Comparison of ENCODE assay signal across 14 cellular contexts in the genomic region with DNA sequence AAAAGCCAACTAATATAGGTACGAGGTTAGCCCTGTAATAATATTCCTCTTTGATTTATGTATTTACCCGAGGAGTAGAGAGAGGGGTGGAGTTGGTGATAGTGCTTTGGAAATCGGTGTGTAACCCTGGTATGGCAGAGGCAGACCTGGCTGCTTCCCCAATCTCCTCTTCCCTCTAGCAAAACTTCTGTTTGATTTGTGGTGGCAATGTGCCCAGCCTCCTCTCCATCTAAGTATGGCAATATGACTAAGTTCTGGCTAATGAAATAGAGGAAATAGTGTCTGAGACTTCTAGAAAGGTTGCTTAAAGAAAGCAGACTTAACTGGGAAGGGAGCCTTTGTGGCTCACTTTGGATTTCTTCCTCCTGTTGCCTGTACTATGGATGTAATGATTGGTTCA.
DNase-seq lines count a peak whose midpoint lies in the region; ATAC-seq, FAIRE-seq and TF ChIP-seq lines count a peak whose summit lies in the region.
"Had no signal": no experiment of that assay in that cellular context is flagged by ENCODE, and none has a peak within 500 bp of the region (broad histone marks: within the 10 kb centered on the region; RNA-seq: fewer than 3 reads in every experiment).

No MANE protein-coding gene starts in this region.

- no peak for ATAC-seq in activated CD8-positive, alpha-beta memory T cell treated with anti-CD3 and anti-CD28 coated beads, Interleukin-2, amount 10 ng/mL, durations not matched to agents 7 days and 5 days
- ATAC-seq: stimulated activated memory B cell treated with anti-CD40 and anti-IgM and Interleukin-4, amounts not matched to agents 10 μg/mL and 1 μg/mL and 100 μg/mL, for 72 hours had no signal

- dilution Hi-C loops in keratinocyte (cut with MboI; ENCODE audit: extremely low pct_ligation_motif_present, low sequenced_read_pairs), result no loop called here

- peak overlapping the region; percentile 24 for H2AFZ ChIP-seq in keratinocyte (ENCODE audit: control insufficient read depth, low read length)

- H3K9me3 ChIP-seq in keratinocyte (ENCODE audit: control insufficient read depth, low read depth, low read length), result no peaks in the 10 kb centered on the region

- H3K9ac ChIP-seq in keratinocyte (ENCODE audit: control insufficient read depth, extremely low read depth, insufficient read depth, low read length), result no peak overlapping the region

- H3K4me1 Mint-ChIP-seq in activated CD8-positive, alpha-beta memory T cell treated with anti-CD3 and anti-CD28 coated beads, Interleukin-2, amount 10 ng/mL, durations not matched to agents 7 days and 5 days, result no peaks in the 10 kb centered on the region
- H3K4me1 Mint-ChIP-seq: stimulated activated memory B cell treated with anti-CD40 and anti-IgM and Interleukin-4, amounts not matched to agents 10 μg/mL and 1 μg/mL and 100 μg/mL, for 72 hours had no signal

- H3K27me3 ChIP-seq in keratinocyte (ENCODE audit: control insufficient read depth, extremely low read depth, insufficient read depth, low read length), result no peaks in the 10 kb centered on the region

- CTCF ChIA-PET in activated CD8-positive, alpha-beta memory T cell treated with anti-CD3 and anti-CD28 coated beads, Interleukin-2, amount 10 ng/mL, durations not matched to agents 7 days and 5 days (lab: Charles Lee), result no interaction called here

- no peaks in the 10 kb centered on the region for H3K36me3 Mint-ChIP-seq in activated CD8-positive, alpha-beta memory T cell treated with anti-CD3 and anti-CD28 coated beads, Interleukin-2, amount 10 ng/mL, durations not matched to agents 7 days and 5 days
- H3K36me3 Mint-ChIP-seq: stimulated activated memory B cell treated with anti-CD40 and anti-IgM and Interleukin-4, amounts not matched to agents 10 μg/mL and 1 μg/mL and 100 μg/mL, for 72 hours had no signal

- H4K20me1 ChIP-seq in keratinocyte (ENCODE audit: control insufficient read depth, extremely low read depth, insufficient read depth, low read length), result no peaks in the 10 kb centered on the region

- H3K9me3 Mint-ChIP-seq in activated CD8-positive, alpha-beta memory T cell treated with anti-CD3 and anti-CD28 coated beads, Interleukin-2, amount 10 ng/mL, durations not matched to agents 7 days and 5 days (ENCODE audit: low read depth), result no peaks in the 10 kb centered on the region
- H3K9me3 Mint-ChIP-seq: stimulated activated memory B cell treated with anti-CD40 and anti-IgM and Interleukin-4, amounts not matched to agents 10 μg/mL and 1 μg/mL and 100 μg/mL, for 72 hours had no signal

- H3K79me2 ChIP-seq in keratinocyte (ENCODE audit: control insufficient read depth, insufficient read depth, low read length), result no peaks in the 10 kb centered on the region

- no peaks in the 10 kb centered on the region for H3K36me3 ChIP-seq in keratinocyte (ENCODE audit: control insufficient read depth in 2 of 2, extremely low read depth in 1 of 2, insufficient read depth in 2 of 2, low read length in 2 of 2)

- H3K27ac Mint-ChIP-seq in activated CD8-positive, alpha-beta memory T cell treated with anti-CD3 and anti-CD28 coated beads, Interleukin-2, amount 10 ng/mL, durations not matched to agents 7 days and 5 days, result no peak overlapping the region
- H3K27ac Mint-ChIP-seq: stimulated activated memory B cell treated with anti-CD40 and anti-IgM and Interleukin-4, amounts not matched to agents 10 μg/mL and 1 μg/mL and 100 μg/mL, for 72 hours had no signal

- no peak overlapping the region for H3K4me3 Mint-ChIP-seq in activated CD8-positive, alpha-beta memory T cell treated with anti-CD3 and anti-CD28 coated beads, Interleukin-2, amount 10 ng/mL, durations not matched to agents 7 days and 5 days
- H3K4me3 Mint-ChIP-seq: stimulated activated memory B cell treated with anti-CD40 and anti-IgM and Interleukin-4, amounts not matched to agents 10 μg/mL and 1 μg/mL and 100 μg/mL, for 72 hours had no signal

- no peak overlapping the region for H3K27ac ChIP-seq in keratinocyte (ENCODE audit: control insufficient read depth, insufficient read depth, low read length)

- peaks cover 2% of the 10 kb centered on the region for H3K27me3 Mint-ChIP-seq in activated CD8-positive, alpha-beta memory T cell treated with anti-CD3 and anti-CD28 coated beads, Interleukin-2, amount 10 ng/mL, durations not matched to agents 7 days and 5 days

- H3K4me3 ChIP-seq in HFF-Myc (replicated peaks; ENCODE audit: low read depth, low read length) (no peak overlapping the region), keratinocyte (ENCODE audit: control insufficient read depth in 2 of 3, extremely low read depth in 1 of 3, insufficient read depth in 2 of 3, low read depth in 1 of 3, low read length in 3 of 3) (no peak overlapping the region)

- DNase-seq in A172 (ENCODE audit: low spot score), result peak; percentile 71
- peak; percentile 21 for DNase-seq in HFF-Myc (ENCODE audit: extremely low read depth, low read depth)
- DNase-seq in amniotic epithelial cell (ENCODE audit: low read depth), result peak; percentile 61
- DNase-seq in keratinocyte (ENCODE audit: low read depth, low spot score), result peak; percentile 21
- no peak for DNase-seq in activated CD4-positive, alpha-beta T cell treated with anti-CD3 and anti-CD28 coated beads, Interleukin-2, amount 50 U/mL, for 1 hour
- DNase-seq in activated CD8-positive, alpha-beta memory T cell treated with anti-CD3 and anti-CD28 coated beads, Interleukin-2, amount 10 ng/mL, durations not matched to agents 7 days and 5 days, result no peak
- no peak for DNase-seq in GM10266 (ENCODE audit: extremely low spot score)
- no peak for DNase-seq in activated T-cell treated with anti-CD3 and anti-CD28 coated beads, Interleukin-2, amount 50 U/mL, for 48 hours
- DNase-seq: midbrain; NCI-H1436; SHP77; stimulated activated CD4-positive, alpha-beta T cell treated with anti-CD3 and anti-CD28 coated beads, Interleukin-12 subunit alpha, Interleukin-12 subunit beta, amount 100 ng/mL, for 4 hours had no signal

- peak; percentile 92 for FAIRE-seq in keratinocyte (lab: Jason Lieb, UNC)
- FAIRE-seq: frontal cortex had no signal

- H3K4me1 ChIP-seq in keratinocyte (ENCODE audit: control insufficient read depth, extremely low read depth, insufficient read depth, low read length), result peaks cover 7% of the 10 kb centered on the region

- no peaks in the 10 kb centered on the region for H3K9me1 ChIP-seq in keratinocyte (ENCODE audit: control insufficient read depth, extremely low read depth, insufficient read depth, low read length)

- H3K4me2 ChIP-seq in keratinocyte (ENCODE audit: control insufficient read depth, extremely low read depth, insufficient read depth, low read depth, low read length), result peak overlapping the region; percentile 20

- TF ChIP-seq CTCF in HFF-Myc (IDR thresholded peaks at IDR 0.05; ENCODE audit: low read depth, low read length, missing control alignments) (no peak), keratinocyte (optimal IDR thresholded peaks at IDR 0.05 in 1 of 3, IDR thresholded peaks at IDR 0.05 in 1 of 3, conservative IDR thresholded peaks at IDR 0.05 in 1 of 3; ENCODE audit: extremely low read depth in 1 of 3, insufficient read depth in 2 of 3, low read length in 3 of 3) (no peak), GM10266 (IDR thresholded peaks at IDR 0.05; ENCODE audit: control insufficient read depth, insufficient read depth, low read depth, missing control alignments) (no peak)

Comparison
In these comparisons a context has a peak if more than half of its experiments do, and no peak if none do; other contexts are left out.
1. DNase-seq: peak in A172 (single experiment), HFF-Myc (single experiment), amniotic epithelial cell (single experiment) and keratinocyte (single experiment); none in activated CD4-positive, alpha-beta T cell treated with anti-CD3 and anti-CD28 coated beads, Interleukin-2, amount 50 U/mL, for 1 hour (single experiment), activated CD8-positive, alpha-beta memory T cell treated with anti-CD3 and anti-CD28 coated beads, Interleukin-2, amount 10 ng/mL, durations not matched to agents 7 days and 5 days (single experiment), GM10266 (single experiment) and activated T-cell treated with anti-CD3 and anti-CD28 coated beads, Interleukin-2, amount 50 U/mL, for 48 hours (0 of 2).